ENCODE assay signal across 1 cellular context in the genomic region with DNA sequence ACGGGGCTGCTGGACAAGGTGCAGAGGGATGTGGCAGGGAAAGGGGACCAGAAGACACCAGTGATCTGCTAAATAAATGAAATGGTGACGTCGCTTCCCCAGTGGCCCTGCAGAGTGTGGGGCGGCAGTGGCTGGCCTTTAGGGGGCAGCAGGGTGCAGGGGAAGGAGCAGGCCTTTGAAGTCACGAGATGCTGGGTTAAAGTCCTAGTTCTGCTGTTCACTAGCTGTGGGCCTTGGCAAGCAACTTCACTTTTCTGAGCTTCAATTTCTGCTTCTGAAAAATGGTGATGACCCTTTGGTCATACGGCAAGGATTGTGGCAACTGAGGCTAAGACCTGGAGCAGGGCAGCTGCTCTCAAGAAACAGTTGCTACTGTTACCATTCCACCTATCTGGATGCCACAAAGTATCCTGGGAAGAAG.
TF ChIP-seq lines count a peak whose summit lies in the region.

No MANE protein-coding gene starts in this region.

TF ChIP-seq in K562, 482 proteins besides CTCF, POLR2A, EP300 and RAD21 (continued from another document):
- TF ChIP-seq PREB (CRISPR knock-in tag; IDR thresholded peaks at IDR 0.05), result no peak
- TF ChIP-seq ZBTB8A (IDR thresholded peaks at IDR 0.05; ENCODE audit: partially characterized antibody), result no peak
- no peak for TF ChIP-seq ZNF184 (CRISPR knock-in tag; IDR thresholded peaks at IDR 0.05)
- peak; percentile 34; the same call in 1 of the 2 replicates for TF ChIP-seq JUN (IDR thresholded peaks at IDR 0.05; ENCODE audit: borderline replicate concordance, low read depth, low read length)
- TF ChIP-seq JUN (CRISPR knock-in tag; IDR thresholded peaks at IDR 0.05; ENCODE audit: borderline replicate concordance), result no peak
- TF ChIP-seq, protein P1, sequence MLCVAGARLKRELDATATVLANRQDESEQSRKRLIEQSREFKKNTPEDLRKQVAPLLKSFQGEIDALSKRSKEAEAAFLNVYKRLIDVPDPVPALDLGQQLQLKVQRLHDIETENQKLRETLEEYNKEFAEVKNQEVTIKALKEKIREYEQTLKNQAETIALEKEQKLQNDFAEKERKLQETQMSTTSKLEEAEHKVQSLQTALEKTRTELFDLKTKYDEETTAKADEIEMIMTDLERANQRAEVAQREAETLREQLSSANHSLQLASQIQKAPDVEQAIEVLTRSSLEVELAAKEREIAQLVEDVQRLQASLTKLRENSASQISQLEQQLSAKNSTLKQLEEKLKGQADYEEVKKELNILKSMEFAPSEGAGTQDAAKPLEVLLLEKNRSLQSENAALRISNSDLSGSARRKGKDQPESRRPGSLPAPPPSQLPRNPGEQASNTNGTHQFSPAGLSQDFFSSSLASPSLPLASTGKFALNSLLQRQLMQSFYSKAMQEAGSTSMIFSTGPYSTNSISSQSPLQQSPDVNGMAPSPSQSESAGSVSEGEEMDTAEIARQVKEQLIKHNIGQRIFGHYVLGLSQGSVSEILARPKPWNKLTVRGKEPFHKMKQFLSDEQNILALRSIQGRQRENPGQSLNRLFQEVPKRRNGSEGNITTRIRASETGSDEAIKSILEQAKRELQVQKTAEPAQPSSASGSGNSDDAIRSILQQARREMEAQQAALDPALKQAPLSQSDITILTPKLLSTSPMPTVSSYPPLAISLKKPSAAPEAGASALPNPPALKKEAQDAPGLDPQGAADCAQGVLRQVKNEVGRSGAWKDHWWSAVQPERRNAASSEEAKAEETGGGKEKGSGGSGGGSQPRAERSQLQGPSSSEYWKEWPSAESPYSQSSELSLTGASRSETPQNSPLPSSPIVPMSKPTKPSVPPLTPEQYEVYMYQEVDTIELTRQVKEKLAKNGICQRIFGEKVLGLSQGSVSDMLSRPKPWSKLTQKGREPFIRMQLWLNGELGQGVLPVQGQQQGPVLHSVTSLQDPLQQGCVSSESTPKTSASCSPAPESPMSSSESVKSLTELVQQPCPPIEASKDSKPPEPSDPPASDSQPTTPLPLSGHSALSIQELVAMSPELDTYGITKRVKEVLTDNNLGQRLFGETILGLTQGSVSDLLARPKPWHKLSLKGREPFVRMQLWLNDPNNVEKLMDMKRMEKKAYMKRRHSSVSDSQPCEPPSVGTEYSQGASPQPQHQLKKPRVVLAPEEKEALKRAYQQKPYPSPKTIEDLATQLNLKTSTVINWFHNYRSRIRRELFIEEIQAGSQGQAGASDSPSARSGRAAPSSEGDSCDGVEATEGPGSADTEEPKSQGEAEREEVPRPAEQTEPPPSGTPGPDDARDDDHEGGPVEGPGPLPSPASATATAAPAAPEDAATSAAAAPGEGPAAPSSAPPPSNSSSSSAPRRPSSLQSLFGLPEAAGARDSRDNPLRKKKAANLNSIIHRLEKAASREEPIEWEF (CRISPR knock-in tag; IDR thresholded peaks at IDR 0.05), result 0 out of 2 replicates have a peak, but pooled peaks have one; percentile 53
- peak in 1 of 2 experiments; percentile 69; a peak in 1 of 4 replicates for TF ChIP-seq RCOR1 (IDR thresholded peaks at IDR 0.05; ENCODE audit: borderline replicate concordance in 1 of 2, low read depth in 2 of 2, low read length in 2 of 2)
- TF ChIP-seq BRD9 (IDR thresholded peaks at IDR 0.05; ENCODE audit: low read depth, partially characterized antibody), result peak; percentile 71
- no peak for TF ChIP-seq MBD1 (CRISPR knock-in tag; IDR thresholded peaks at IDR 0.05)
- peak in 1 of 3 experiments; percentile 36 for TF ChIP-seq YY1 (IDR thresholded peaks at IDR 0.05; ENCODE audit: borderline replicate concordance in 1 of 3, control insufficient read depth in 1 of 3, extremely low read depth in 1 of 3, insufficient read depth in 3 of 3, insufficient read length in 1 of 3, insufficient replicate concordance in 2 of 3, low read depth in 1 of 3, low read length in 2 of 3)
- 0 out of 2 replicates have a peak, but pooled peaks have one; percentile 35 for TF ChIP-seq MYC (IDR thresholded peaks at IDR 0.05; ENCODE audit: low read depth, low read length)
- TF ChIP-seq MYC (CRISPR knock-in tag; IDR thresholded peaks at IDR 0.05; ENCODE audit: borderline replicate concordance, low read depth), result no peak
- TF ChIP-seq, protein P2, sequence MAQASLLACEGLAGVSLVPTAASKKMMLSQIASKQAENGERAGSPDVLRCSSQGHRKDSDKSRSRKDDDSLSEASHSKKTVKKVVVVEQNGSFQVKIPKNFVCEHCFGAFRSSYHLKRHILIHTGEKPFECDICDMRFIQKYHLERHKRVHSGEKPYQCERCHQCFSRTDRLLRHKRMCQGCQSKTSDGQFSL (CRISPR knock-in tag; IDR thresholded peaks at IDR 0.05), result 0 out of 2 replicates have a peak, but pooled peaks have one; percentile 36
- TF ChIP-seq, protein P2 (tag; IDR thresholded peaks at IDR 0.05), result no peak
- TF ChIP-seq SIN3A (IDR thresholded peaks at IDR 0.05; ENCODE audit: borderline replicate concordance in 2 of 2, control insufficient read depth in 1 of 2, low read depth in 2 of 2, low read length in 2 of 2), result no peak
- TF ChIP-seq, protein P3, sequence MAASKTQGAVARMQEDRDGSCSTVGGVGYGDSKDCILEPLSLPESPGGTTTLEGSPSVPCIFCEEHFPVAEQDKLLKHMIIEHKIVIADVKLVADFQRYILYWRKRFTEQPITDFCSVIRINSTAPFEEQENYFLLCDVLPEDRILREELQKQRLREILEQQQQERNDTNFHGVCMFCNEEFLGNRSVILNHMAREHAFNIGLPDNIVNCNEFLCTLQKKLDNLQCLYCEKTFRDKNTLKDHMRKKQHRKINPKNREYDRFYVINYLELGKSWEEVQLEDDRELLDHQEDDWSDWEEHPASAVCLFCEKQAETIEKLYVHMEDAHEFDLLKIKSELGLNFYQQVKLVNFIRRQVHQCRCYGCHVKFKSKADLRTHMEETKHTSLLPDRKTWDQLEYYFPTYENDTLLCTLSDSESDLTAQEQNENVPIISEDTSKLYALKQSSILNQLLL (CRISPR knock-in tag; IDR thresholded peaks at IDR 0.05; ENCODE audit: borderline replicate concordance), result no peak
- TF ChIP-seq TARDBP (IDR thresholded peaks at IDR 0.05), result 0 out of 2 replicates have a peak, but pooled peaks have one; percentile 71
- no peak for TF ChIP-seq ZNF274 (IDR thresholded peaks at IDR 0.05; ENCODE audit: borderline replicate concordance, low read depth, low read length)
- TF ChIP-seq SMAD3 (CRISPR knock-in tag; conservative IDR thresholded peaks at IDR 0.05), result no peak
- peak; percentile 72; the same call in 1 of the 2 replicates for TF ChIP-seq MTA3 (IDR thresholded peaks at IDR 0.05; ENCODE audit: borderline replicate concordance)
- TF ChIP-seq, protein P4, sequence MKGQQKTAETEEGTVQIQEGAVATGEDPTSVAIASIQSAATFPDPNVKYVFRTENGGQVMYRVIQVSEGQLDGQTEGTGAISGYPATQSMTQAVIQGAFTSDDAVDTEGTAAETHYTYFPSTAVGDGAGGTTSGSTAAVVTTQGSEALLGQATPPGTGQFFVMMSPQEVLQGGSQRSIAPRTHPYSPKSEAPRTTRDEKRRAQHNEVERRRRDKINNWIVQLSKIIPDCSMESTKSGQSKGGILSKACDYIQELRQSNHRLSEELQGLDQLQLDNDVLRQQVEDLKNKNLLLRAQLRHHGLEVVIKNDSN (CRISPR knock-in tag; IDR thresholded peaks at IDR 0.05), result peak; percentile 80
- TF ChIP-seq ATF7 (IDR thresholded peaks at IDR 0.05), result peak; percentile 95
- peak; percentile 100 for TF ChIP-seq MITF (IDR thresholded peaks at IDR 0.05)
- peak; percentile 98 for TF ChIP-seq BHLHE40 (IDR thresholded peaks at IDR 0.05; ENCODE audit: low read length)
- TF ChIP-seq NR2F6 (CRISPR knock-in tag; IDR thresholded peaks at IDR 0.05), result no peak
- TF ChIP-seq ZBED1 (IDR thresholded peaks at IDR 0.05), result 0 out of 2 replicates have a peak, but pooled peaks have one; percentile 40
- TF ChIP-seq JUND (IDR thresholded peaks at IDR 0.05; ENCODE audit: borderline replicate concordance, low read depth, low read length), result peak; percentile 80
- peak; percentile 65; the same call in 1 of the 3 replicates for TF ChIP-seq JUND (tag; IDR thresholded peaks at IDR 0.05; ENCODE audit: borderline replicate concordance, low read depth, low read length)
- TF ChIP-seq CC2D1A (IDR thresholded peaks at IDR 0.05), result 0 out of 2 replicates have a peak, but pooled peaks have one; percentile 68
- TF ChIP-seq SMARCA5 (IDR thresholded peaks at IDR 0.05), result peak; percentile 67; the same call in 1 of the 2 replicates
- TF ChIP-seq ZNF24 (IDR thresholded peaks at IDR 0.05), result peak; percentile 68
- TF ChIP-seq, protein P5, sequence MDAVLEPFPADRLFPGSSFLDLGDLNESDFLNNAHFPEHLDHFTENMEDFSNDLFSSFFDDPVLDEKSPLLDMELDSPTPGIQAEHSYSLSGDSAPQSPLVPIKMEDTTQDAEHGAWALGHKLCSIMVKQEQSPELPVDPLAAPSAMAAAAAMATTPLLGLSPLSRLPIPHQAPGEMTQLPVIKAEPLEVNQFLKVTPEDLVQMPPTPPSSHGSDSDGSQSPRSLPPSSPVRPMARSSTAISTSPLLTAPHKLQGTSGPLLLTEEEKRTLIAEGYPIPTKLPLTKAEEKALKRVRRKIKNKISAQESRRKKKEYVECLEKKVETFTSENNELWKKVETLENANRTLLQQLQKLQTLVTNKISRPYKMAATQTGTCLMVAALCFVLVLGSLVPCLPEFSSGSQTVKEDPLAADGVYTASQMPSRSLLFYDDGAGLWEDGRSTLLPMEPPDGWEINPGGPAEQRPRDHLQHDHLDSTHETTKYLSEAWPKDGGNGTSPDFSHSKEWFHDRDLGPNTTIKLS (IDR thresholded peaks at IDR 0.05; ENCODE audit: borderline replicate concordance, low read depth), result 0 out of 2 replicates have a peak, but pooled peaks have one; percentile 39
- TF ChIP-seq STAT5A (IDR thresholded peaks at IDR 0.05; ENCODE audit: borderline replicate concordance, low read length), result no peak
- peak; percentile 93 for TF ChIP-seq SMC3 (conservative IDR thresholded peaks at IDR 0.05; ENCODE audit: insufficient read depth, low read depth, low read length)
- peak; percentile 52; the same call in 1 of the 2 replicates for TF ChIP-seq USF2 (CRISPR knock-in tag; IDR thresholded peaks at IDR 0.05)
- TF ChIP-seq ESRRA (IDR thresholded peaks at IDR 0.05; ENCODE audit: borderline replicate concordance, low read depth), result peak; percentile 15; the same call in 1 of the 2 replicates
- no peak for TF ChIP-seq XRCC3 (IDR thresholded peaks at IDR 0.05)
- TF ChIP-seq NFIC (IDR thresholded peaks at IDR 0.05), result 0 out of 2 replicates have a peak, but pooled peaks have one; percentile 43
